In the genomic region with DNA sequence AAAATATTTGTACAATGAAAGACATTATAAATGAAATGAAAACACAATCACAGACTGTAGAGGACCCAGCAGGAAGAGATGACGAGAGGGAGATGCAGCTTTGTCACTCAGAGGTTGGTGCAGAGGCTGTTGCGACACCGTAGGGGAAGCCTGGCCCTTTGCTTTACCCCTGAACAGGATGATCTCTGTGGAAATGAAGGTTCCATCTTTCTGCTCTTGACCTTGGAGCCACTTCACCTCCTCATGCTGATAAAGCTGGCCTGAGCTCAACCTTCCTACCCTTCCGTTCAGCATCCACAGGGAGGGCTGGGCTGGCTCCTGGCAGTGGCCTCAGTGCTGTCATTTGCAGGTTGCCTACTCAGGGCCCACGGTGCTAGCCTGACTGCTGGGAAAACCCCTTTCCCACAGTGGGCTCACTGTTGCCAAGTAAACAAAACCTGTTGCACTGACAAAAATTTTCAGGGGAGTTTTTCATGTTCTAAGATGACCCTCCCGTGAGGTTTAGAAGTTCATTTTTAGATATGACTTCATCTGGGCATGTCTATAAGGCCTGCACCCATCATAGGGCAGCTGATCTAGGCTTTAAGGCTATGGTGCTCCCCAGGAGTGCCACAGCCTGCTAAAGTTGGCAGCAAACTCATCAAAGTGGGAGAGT, we compare ENCODE assay signal across 1 cellular context.
TF ChIP-seq lines count a peak whose summit lies in the region.

No MANE protein-coding gene starts in this region.

TF ChIP-seq in K562, 482 proteins besides CTCF, POLR2A, EP300 and RAD21 (continued from another document):
- peak; percentile 20; the same call in 1 of the 2 replicates for TF ChIP-seq CTBP1 (IDR thresholded peaks at IDR 0.05; ENCODE audit: borderline replicate concordance)
- peak; percentile 84 for TF ChIP-seq CEBPB (tag; IDR thresholded peaks at IDR 0.05)
